Comparison of ENCODE assay signal across 16 cellular contexts in the genomic region with DNA sequence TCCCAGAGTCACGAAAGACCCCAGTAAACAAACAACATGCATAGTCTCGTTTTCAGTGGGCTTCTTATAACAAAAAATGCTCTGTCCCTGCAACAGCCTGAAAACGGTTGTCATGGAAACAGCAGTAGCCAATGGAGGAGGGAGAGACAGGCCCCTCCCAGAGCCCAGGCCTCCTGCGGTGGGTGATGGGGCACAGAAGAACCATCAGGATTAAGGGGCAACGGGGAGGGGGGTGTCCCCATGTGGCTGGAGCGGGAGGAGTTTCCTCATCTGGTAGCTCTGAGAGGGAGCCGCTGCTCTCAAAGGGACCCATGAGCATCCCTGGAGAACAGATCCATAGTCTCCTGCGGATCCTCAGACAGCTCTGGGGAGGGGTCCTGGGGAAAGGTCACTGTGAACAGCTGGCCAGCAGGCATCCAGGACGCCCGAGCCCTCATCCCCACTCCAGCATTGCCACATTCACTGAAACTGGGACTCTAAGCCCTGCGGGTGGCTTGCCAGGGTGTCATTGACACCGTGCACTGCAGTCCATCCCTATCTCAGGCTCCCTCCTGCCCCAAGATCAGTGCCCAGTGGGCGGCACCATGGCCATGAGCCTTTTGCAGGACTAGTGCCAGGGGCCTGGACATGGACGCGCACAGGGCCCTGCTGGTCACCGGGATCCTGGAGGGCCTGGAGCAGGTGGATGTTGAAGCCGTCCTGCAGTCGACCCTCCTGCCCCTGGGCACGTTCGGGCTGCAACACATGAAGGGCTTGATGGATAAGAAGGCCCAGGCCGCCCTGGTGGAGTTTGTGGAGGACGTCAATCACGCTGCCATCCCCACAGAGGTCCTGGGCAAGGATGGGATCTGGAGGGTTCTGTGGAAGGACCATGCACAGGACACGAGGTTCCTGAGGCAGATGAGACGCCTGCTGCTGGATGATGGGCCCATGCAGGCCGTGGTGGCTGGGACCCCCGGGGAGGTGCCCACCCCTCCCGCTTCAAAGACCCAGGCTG. TPM values are rescaled to one million over a fixed set of nuclear protein-coding genes. Genes with fewer than 3 reads are reported as not detected.
A peak's percentile ranks its signal among the peaks of the same experiment; 100 is the strongest.
DNase-seq lines count a peak whose midpoint lies in the region; ATAC-seq and TF ChIP-seq lines count a peak whose summit lies in the region.
"Had no signal": no experiment of that assay in that cellular context is flagged by ENCODE, and none has a peak within 500 bp of the region (broad histone marks: within the 10 kb centered on the region; RNA-seq: fewer than 3 reads in every experiment).

No MANE protein-coding gene starts in this region.

- no peak overlapping the region for H3K9ac ChIP-seq in IMR-90 (ENCODE audit: low read depth, low read length)
- H3K9ac ChIP-seq in neuronal stem cell (ENCODE audit: low read depth, low read length, poor library complexity) = peak overlapping the region; percentile 7

- POLR2A ChIA-PET in IMR-90 (lab: Charles Lee; ENCODE audit: unreplicated experiment) = no interaction called here
- POLR2A ChIA-PET in activated CD4-positive, alpha-beta memory T cell treated with anti-CD3 and anti-CD28 coated beads for 36 hours (lab: Charles Lee) = no interaction called here

- H3K4me1 ChIP-seq in IMR-90 (ENCODE audit: control insufficient read depth, insufficient read depth, low read length) (no peaks in the 10 kb centered on the region), ectodermal cell (ENCODE audit: control insufficient read depth, insufficient read depth, low read length) (peaks cover 20% of the 10 kb centered on the region), neuronal stem cell (ENCODE audit: control insufficient read depth in 2 of 2, insufficient read depth in 1 of 2, low read depth in 1 of 2, low read length in 2 of 2) (peaks cover 18 to 19% of the 10 kb centered on the region in 2 donors), uterus (no peaks in the 10 kb centered on the region)

- H2BK5ac ChIP-seq in IMR-90 (ENCODE audit: low read depth, low read length, poor library complexity, severe bottlenecking) (no peak overlapping the region), neuronal stem cell (ENCODE audit: low read length) (peak overlapping the region; percentile 31)

- BruUV-seq in IMR-90 (replicated peaks; lab: Mats Ljungman, UMichigan) = no TSS peak

- H2BK120ac ChIP-seq in IMR-90 (ENCODE audit: low read depth, low read length) (no peak overlapping the region), neuronal stem cell (ENCODE audit: low read depth, low read length) (no peak overlapping the region)

- H3K18ac ChIP-seq in IMR-90 (ENCODE audit: low read depth, low read length) (no peak overlapping the region), neuronal stem cell (ENCODE audit: low read length) (peak overlapping the region; percentile 67)

- H3K4me3 Mint-ChIP-seq in activated CD4-positive, alpha-beta memory T cell treated with anti-CD3 and anti-CD28 coated beads for 36 hours = no peak overlapping the region

- H3K4ac ChIP-seq in IMR-90 (ENCODE audit: low read depth, low read length) (no peak overlapping the region), neuronal stem cell (ENCODE audit: low read length) (peak overlapping the region; percentile 8)

- in situ Hi-C loops in IMR-90 (cut with MboI; ENCODE audit: low sequenced_read_pairs) = loop anchor here (10.0 kb wide), 1 partner anchor 131 kb away; the partner anchor contains the start of gene DACT3

- no peak overlapping the region for H3K56ac ChIP-seq in IMR-90 (ENCODE audit: extremely low read depth, insufficient read depth, low read length)

- no peak overlapping the region for H2AK9ac ChIP-seq in IMR-90 (replicated peaks; ENCODE audit: low read depth, low read length, poor library complexity)

- intact Hi-C loops in IMR-90 (cut with micrococcal nuclease) = no loop called here
- intact Hi-C loops in activated CD4-positive, alpha-beta memory T cell treated with anti-CD3 and anti-CD28 coated beads for 36 hours (cut with micrococcal nuclease) = no loop called here
- intact Hi-C loops in uterus (cut with DNase I; ENCODE audit: low total_unique reads) = no loop called here

- H3K9me1 ChIP-seq in IMR-90 (ENCODE audit: insufficient read depth, low read length) = no peaks in the 10 kb centered on the region

- peaks cover 2% of the 10 kb centered on the region for H3K27me3 Mint-ChIP-seq in activated CD4-positive, alpha-beta memory T cell treated with anti-CD3 and anti-CD28 coated beads for 36 hours

- no peak overlapping the region for H3K27ac ChIP-seq in IMR-90 (ENCODE audit: insufficient read depth, low read length)
- H3K27ac ChIP-seq in ectodermal cell (ENCODE audit: insufficient read depth, low read depth, low read length, poor library complexity, severe bottlenecking) = peak overlapping the region; percentile 3
- no peak overlapping the region for H3K27ac ChIP-seq in neuronal stem cell (replicated peaks; ENCODE audit: low read length)
- no peak overlapping the region for H3K27ac ChIP-seq in uterus
- H3K27ac ChIP-seq: ovary had no signal

- no peak overlapping the region for H4K8ac ChIP-seq in IMR-90 (ENCODE audit: low read depth in 2 of 2, low read length in 2 of 2)
- H4K8ac ChIP-seq in neuronal stem cell (ENCODE audit: low read depth, low read length) = no peak overlapping the region

- H2BK15ac ChIP-seq in IMR-90 (ENCODE audit: low read depth, low read length) (no peak overlapping the region), neuronal stem cell (ENCODE audit: low read length) (peak overlapping the region; percentile 60)

- H3K4me3 ChIP-seq in IMR-90 (ENCODE audit: insufficient read depth, low read depth, low read length) = no peak overlapping the region
- H3K4me3 ChIP-seq in ectodermal cell (ENCODE audit: insufficient read depth, low read depth, low read length) = no peak overlapping the region
- H3K4me3 ChIP-seq in neuronal stem cell (ENCODE audit: low read length in 2 of 2) = no peak overlapping the region
- no peak overlapping the region for H3K4me3 ChIP-seq in uterus
- H3K4me3 ChIP-seq: ovary had no signal

- H3K79me1 ChIP-seq in IMR-90 (ENCODE audit: low read depth in 1 of 2, low read length in 2 of 2) (no peaks in the 10 kb centered on the region), neuronal stem cell (ENCODE audit: low read depth, low read length) (no peaks in the 10 kb centered on the region)

- TF ChIP-seq RAD21 in IMR-90 (IDR thresholded peaks at IDR 0.05; ENCODE audit: low read length) = no peak

- TF ChIP-seq POLR2A in IMR-90 (IDR thresholded peaks at IDR 0.05; ENCODE audit: low read depth, low read length) (no peak), uterus (IDR thresholded peaks at IDR 0.05) (no peak)

- no peak overlapping the region for H4K91ac ChIP-seq in IMR-90 (ENCODE audit: insufficient read depth, low read depth, low read length)
- H4K91ac ChIP-seq in neuronal stem cell (ENCODE audit: low read depth, low read length, poor library complexity) = no peak overlapping the region

- dilution Hi-C loops in IMR-90 (cut with HindIII; ENCODE audit: low sequenced_read_pairs, unreplicated experiment) = no loop called here

- H2AFZ ChIP-seq in IMR-90 (replicated peaks; ENCODE audit: low read length, poor library complexity) = peak overlapping the region; percentile 6
- peak overlapping the region; percentile 75 for H2AFZ ChIP-seq in neuronal stem cell (ENCODE audit: low read length)

- H2AK5ac ChIP-seq in IMR-90 (ENCODE audit: low read depth, low read length) = no peak overlapping the region
- H2AK5ac ChIP-seq in neuronal stem cell (ENCODE audit: low read depth, low read length) = peak overlapping the region; percentile 68

- CTCF ChIA-PET in IMR-90 (lab: Yijun Ruan, JAX) = no interaction called here
- CTCF ChIA-PET in activated CD4-positive, alpha-beta memory T cell treated with anti-CD3 and anti-CD28 coated beads for 36 hours (lab: Charles Lee) = interaction anchor here (2.2 kb wide), 1 partner anchor 17 kb away, joined by 8 read pairs; no protein-coding TSS in a partner anchor

- H3K14ac ChIP-seq in IMR-90 (replicated peaks; ENCODE audit: low read depth, low read length) (no peak overlapping the region), neuronal stem cell (ENCODE audit: low read length) (peak overlapping the region; percentile 44)

- TF ChIP-seq CTCF in IMR-90 (conservative IDR thresholded peaks at IDR 0.05; ENCODE audit: low read depth, low read length) (no peak), uterus (IDR thresholded peaks at IDR 0.05) (no peak)

- no peak overlapping the region for H3K4me2 ChIP-seq in IMR-90 (ENCODE audit: low read depth, low read length)
- peak overlapping the region; percentile 12 for H3K4me2 ChIP-seq in neuronal stem cell (ENCODE audit: insufficient read depth, low read length, poor library complexity, severe bottlenecking)

- peak overlapping the region; percentile 76 for H2BK12ac ChIP-seq in neuronal stem cell (ENCODE audit: low read length)

- H3K9me3 ChIP-seq in IMR-90 (ENCODE audit: control insufficient read depth, insufficient read depth, low read length) (no peaks in the 10 kb centered on the region), ectodermal cell (ENCODE audit: control insufficient read depth, low read length) (no peaks in the 10 kb centered on the region), neuronal stem cell (replicated peaks in 1 of 2; ENCODE audit: control insufficient read depth in 2 of 2, insufficient read depth in 1 of 2, low read depth in 1 of 2, low read length in 2 of 2) (no peaks in the 10 kb centered on the region), uterus (no peaks in the 10 kb centered on the region)
- H3K9me3 ChIP-seq: BE2C, ovary had no signal

- no peaks in the 10 kb centered on the region for H3K36me3 Mint-ChIP-seq in activated CD4-positive, alpha-beta memory T cell treated with anti-CD3 and anti-CD28 coated beads for 36 hours

- H3K9me3 Mint-ChIP-seq in activated CD4-positive, alpha-beta memory T cell treated with anti-CD3 and anti-CD28 coated beads for 36 hours = no peaks in the 10 kb centered on the region

- no peak overlapping the region for H4K5ac ChIP-seq in IMR-90 (ENCODE audit: low read depth, low read length)

- DNase-seq in COR-L47 (lab: John Stamatoyannopoulos, UW) = peak; percentile 8
- no peak for DNase-seq in IMR-90
- DNase-seq in neuronal stem cell (ENCODE audit: low spot score) = no peak
- DNase-seq in activated CD4-positive, alpha-beta memory T cell treated with anti-CD3 and anti-CD28 coated beads for 36 hours = no peak
- DNase-seq in uterus = no peak
- DNase-seq in NCI-H2081 (lab: John Stamatoyannopoulos, UW) = no peak
- DNase-seq: activated CD4-positive, alpha-beta T cell treated with anti-CD3 and anti-CD28 coated beads for 48 hours; activated naive CD4-positive, alpha-beta T cell treated with anti-CD3 and anti-CD28 coated beads, Interleukin-2, amount 50 U/mL, for 16 hours; BE2C; Calu3; dermis blood vessel endothelial cell; left ventricle myocardium superior; ovary; stimulated activated CD4-positive, alpha-beta T cell treated with anti-CD3 and anti-CD28 coated beads, Interleukin-4, amount 100 ng/mL, for 1 hour had no signal

- H4K20me1 ChIP-seq in IMR-90 (ENCODE audit: insufficient read depth, low read length) = no peaks in the 10 kb centered on the region

- H3K23ac ChIP-seq in IMR-90 (ENCODE audit: low read depth, low read length) = no peak overlapping the region
- peak overlapping the region; percentile 25 for H3K23ac ChIP-seq in neuronal stem cell (ENCODE audit: low read depth, low read length, poor library complexity)

- peaks cover 17% of the 10 kb centered on the region for H3K4me1 Mint-ChIP-seq in activated CD4-positive, alpha-beta memory T cell treated with anti-CD3 and anti-CD28 coated beads for 36 hours (ENCODE audit: low read depth)

- H3K36me3 ChIP-seq in IMR-90 (ENCODE audit: control insufficient read depth, insufficient read depth, low read length) (no peaks in the 10 kb centered on the region), ectodermal cell (ENCODE audit: control insufficient read depth, insufficient read depth, low read length) (no peaks in the 10 kb centered on the region), neuronal stem cell (replicated peaks in 1 of 2; ENCODE audit: control insufficient read depth in 2 of 2, insufficient read depth in 2 of 2, low read length in 2 of 2) (no peaks in the 10 kb centered on the region), uterus (no peaks in the 10 kb centered on the region)
- H3K36me3 ChIP-seq: BE2C, ovary had no signal

- H3K27me3 ChIP-seq in IMR-90 (ENCODE audit: control insufficient read depth, insufficient read depth, low read length) (peaks cover 16% of the 10 kb centered on the region), ectodermal cell (ENCODE audit: control insufficient read depth, insufficient read depth, low read length, poor library complexity, severe bottlenecking) (no peaks in the 10 kb centered on the region), neuronal stem cell (ENCODE audit: control insufficient read depth in 3 of 3, insufficient read depth in 3 of 3, low read depth in 1 of 3, low read length in 3 of 3) (peaks cover 0 to 4% (median 0%) of the 10 kb centered on the region in 3 experiments), uterus (no peaks in the 10 kb centered on the region)
- H3K27me3 ChIP-seq: BE2C, ovary had no signal

- no CpG with 5 or more reads among the region's 28 CpGs for WGBS in IMR-90 (ENCODE audit: extremely low coverage in 2 of 2, insufficient read length in 1 of 2), 2 experiments
- 77 to 80% methylated on average over 28 of the region's 28 CpGs for WGBS in ectodermal cell, 2 experiments
- no CpG with 5 or more reads among the region's 28 CpGs for WGBS in neuronal stem cell (ENCODE audit: extremely low coverage in 2 of 2, insufficient read length in 2 of 2, insufficient replicate concordance in 1 of 2), 2 donors

- H2BK20ac ChIP-seq in IMR-90 (ENCODE audit: low read depth, low read length) = no peak overlapping the region

- H3K27ac Mint-ChIP-seq in activated CD4-positive, alpha-beta memory T cell treated with anti-CD3 and anti-CD28 coated beads for 36 hours = no peak overlapping the region

- ATAC-seq in IMR-90 (ENCODE audit: low read depth) = no peak
- ATAC-seq: left ventricle myocardium superior had no signal

RNA-seq across cellular contexts. Expression of gene PNMA8B, which starts 37.7 kb away (rescaled TPM):
- total RNA-seq in IMR-90 (2012; rRNA removed) = under 0.01 and 0.18 TPM in 2 replicates
- polyA plus RNA-seq in IMR-90 (2012; rRNA removed) = 0.11 and 0.12 TPM in 2 replicates
- polyA plus RNA-seq in IMR-90 (2012; cell fraction: cytosol; rRNA removed) = 0.22 and 0.24 TPM in 2 replicates
- polyA plus RNA-seq in IMR-90 (2012; cell fraction: nucleus; rRNA removed; ENCODE audit: low replicate concordance) = 0.10 and 0.12 TPM in 2 replicates
- 2.2 TPM for polyA plus RNA-seq in ectodermal cell (2013, experiment 1 of 4)
- polyA plus RNA-seq in ectodermal cell (2013, experiment 2 of 4) = 2.0 TPM
- 2.1 TPM for polyA plus RNA-seq in ectodermal cell (2013, experiment 3 of 4)
- 2.4 TPM for polyA plus RNA-seq in ectodermal cell (2013, experiment 4 of 4)
- 1.1 TPM for polyA plus RNA-seq in neuronal stem cell (2013, experiment 1 of 2)
- polyA plus RNA-seq in neuronal stem cell (2013, experiment 2 of 2) = 1.1 TPM
- total RNA-seq in activated CD4-positive, alpha-beta memory T cell treated with anti-CD3 and anti-CD28 coated beads for 36 hours = under 1 TPM; 0.05 to 0.07 TPM
- total RNA-seq in uterus = 1 to 10 TPM in 3 of 4 donors, not detected in 1; 2.2 to 7.9 (median 3.1) TPM
- total RNA-seq: Calu3, RPMI7951 had no signal
